ENCODE assay signal across 8 cellular contexts in the genomic region with DNA sequence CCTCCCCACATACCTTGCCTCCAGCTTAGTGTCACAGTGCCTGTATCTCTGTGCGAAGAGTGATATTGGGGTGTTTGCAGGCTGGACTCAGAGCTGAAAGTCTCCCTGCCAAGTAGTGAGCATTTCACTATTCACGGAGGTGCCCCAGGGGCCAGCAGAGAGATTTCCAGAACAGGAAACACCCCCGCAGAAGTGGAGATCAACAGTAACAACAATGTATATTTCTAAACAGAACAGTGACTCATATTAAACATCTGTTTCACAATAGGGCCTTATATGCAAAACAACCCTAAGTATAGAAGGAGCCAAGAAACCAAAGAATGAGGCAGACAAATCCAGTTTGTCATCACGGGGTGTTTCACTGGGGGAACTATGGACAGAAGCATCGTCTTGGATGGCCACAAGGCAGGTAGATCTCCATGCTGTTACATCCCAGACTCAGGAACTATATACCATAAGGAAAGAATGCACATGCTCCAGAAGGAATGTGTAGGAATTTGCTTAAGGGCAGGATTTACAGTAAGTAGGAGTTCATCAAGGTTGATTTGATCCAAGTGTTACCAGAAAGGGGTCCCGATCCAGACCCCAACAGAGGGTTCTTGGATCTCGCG. TPM values are rescaled to one million over a fixed set of nuclear protein-coding genes. Genes with fewer than 3 reads are reported as not detected.
DNase-seq lines count a peak whose midpoint lies in the region; ATAC-seq, FAIRE-seq and TF ChIP-seq lines count a peak whose summit lies in the region.

No MANE protein-coding gene starts in this region.

- no peaks in the 10 kb centered on the region for H3K36me3 Mint-ChIP-seq in activated CD8-positive, alpha-beta memory T cell treated with anti-CD3 and anti-CD28 coated beads, Interleukin-2, amount 10 ng/mL, durations not matched to agents 7 days and 5 days
- H3K36me3 Mint-ChIP-seq in stimulated activated naive B cell treated with anti-CD40 and anti-IgM and Interleukin-4, amounts not matched to agents 10 μg/mL and 1 μg/mL and 100 μg/mL, for 72 hours, result no peaks in the 10 kb centered on the region

- CTCF ChIA-PET in activated CD8-positive, alpha-beta memory T cell treated with anti-CD3 and anti-CD28 coated beads, Interleukin-2, amount 10 ng/mL, durations not matched to agents 7 days and 5 days (lab: Charles Lee), result no interaction called here

- H3K4me3 ChIP-seq in keratinocyte (ENCODE audit: control insufficient read depth in 2 of 3, extremely low read depth in 1 of 3, insufficient read depth in 2 of 3, low read depth in 1 of 3, low read length in 3 of 3) (no peak overlapping the region), ascending aorta (no peak overlapping the region)

- no peaks in the 10 kb centered on the region for H3K9me1 ChIP-seq in keratinocyte (ENCODE audit: control insufficient read depth, extremely low read depth, insufficient read depth, low read length)

- dilution Hi-C loops in keratinocyte (cut with MboI; ENCODE audit: extremely low pct_ligation_motif_present, low sequenced_read_pairs), result no loop called here

- H3K9ac ChIP-seq in keratinocyte (ENCODE audit: control insufficient read depth, extremely low read depth, insufficient read depth, low read length), result peak overlapping the region; percentile 30

- H3K4me1 Mint-ChIP-seq in activated CD8-positive, alpha-beta memory T cell treated with anti-CD3 and anti-CD28 coated beads, Interleukin-2, amount 10 ng/mL, durations not matched to agents 7 days and 5 days, result peaks cover 10% of the 10 kb centered on the region
- peaks cover 7 to 9% of the 10 kb centered on the region in 2 donors for H3K4me1 Mint-ChIP-seq in stimulated activated naive B cell treated with anti-CD40 and anti-IgM and Interleukin-4, amounts not matched to agents 10 μg/mL and 1 μg/mL and 100 μg/mL, for 72 hours

- peak; percentile 87 for DNase-seq in COLO829 (ENCODE audit: low spot score)
- peak; percentile 56 for DNase-seq in activated CD8-positive, alpha-beta memory T cell treated with anti-CD3 and anti-CD28 coated beads, Interleukin-2, amount 10 ng/mL, durations not matched to agents 7 days and 5 days
- peak; percentile 46 for DNase-seq in keratinocyte (ENCODE audit: low read depth, low spot score)
- no peak for DNase-seq in stimulated activated naive B cell treated with anti-CD40 and anti-IgM and Interleukin-4, amounts not matched to agents 10 μg/mL and 1 μg/mL and 100 μg/mL, for 72 hours
- no peak for DNase-seq in ascending aorta (ENCODE audit: low spot score in 2 of 2)
- DNase-seq in NCI-H1930 (lab: John Stamatoyannopoulos, UW), result no peak

- ATAC-seq in GM19463 (IDR thresholded peaks at IDR 0.05; ENCODE audit: unreplicated experiment) (peak; percentile 70), HG03558 (IDR thresholded peaks at IDR 0.05; ENCODE audit: extremely low read depth, unreplicated experiment) (peak; percentile 77)
- peak; percentile 77 for ATAC-seq in activated CD8-positive, alpha-beta memory T cell treated with anti-CD3 and anti-CD28 coated beads, Interleukin-2, amount 10 ng/mL, durations not matched to agents 7 days and 5 days
- peak; percentile 81 to 91 for ATAC-seq in stimulated activated naive B cell treated with anti-CD40 and anti-IgM and Interleukin-4, amounts not matched to agents 10 μg/mL and 1 μg/mL and 100 μg/mL, for 72 hours (replicated peaks)

- H2AFZ ChIP-seq in keratinocyte (ENCODE audit: control insufficient read depth, low read length), result peak overlapping the region; percentile 23

- H3K4me3 Mint-ChIP-seq in activated CD8-positive, alpha-beta memory T cell treated with anti-CD3 and anti-CD28 coated beads, Interleukin-2, amount 10 ng/mL, durations not matched to agents 7 days and 5 days, result no peak overlapping the region
- no peak overlapping the region for H3K4me3 Mint-ChIP-seq in stimulated activated naive B cell treated with anti-CD40 and anti-IgM and Interleukin-4, amounts not matched to agents 10 μg/mL and 1 μg/mL and 100 μg/mL, for 72 hours

- intact Hi-C loops in ascending aorta (cut with DNase I), result no loop called here

- H3K27ac Mint-ChIP-seq in activated CD8-positive, alpha-beta memory T cell treated with anti-CD3 and anti-CD28 coated beads, Interleukin-2, amount 10 ng/mL, durations not matched to agents 7 days and 5 days, result no peak overlapping the region
- H3K27ac Mint-ChIP-seq in stimulated activated naive B cell treated with anti-CD40 and anti-IgM and Interleukin-4, amounts not matched to agents 10 μg/mL and 1 μg/mL and 100 μg/mL, for 72 hours, result no peak overlapping the region

- H3K4me2 ChIP-seq in keratinocyte (ENCODE audit: control insufficient read depth, extremely low read depth, insufficient read depth, low read depth, low read length), result peak overlapping the region; percentile 52

- H4K20me1 ChIP-seq in keratinocyte (ENCODE audit: control insufficient read depth, extremely low read depth, insufficient read depth, low read length), result no peaks in the 10 kb centered on the region

- H3K27me3 Mint-ChIP-seq in activated CD8-positive, alpha-beta memory T cell treated with anti-CD3 and anti-CD28 coated beads, Interleukin-2, amount 10 ng/mL, durations not matched to agents 7 days and 5 days, result no peaks in the 10 kb centered on the region
- peaks cover 8 to 12% of the 10 kb centered on the region in 2 donors for H3K27me3 Mint-ChIP-seq in stimulated activated naive B cell treated with anti-CD40 and anti-IgM and Interleukin-4, amounts not matched to agents 10 μg/mL and 1 μg/mL and 100 μg/mL, for 72 hours

- H3K27ac ChIP-seq in keratinocyte (ENCODE audit: control insufficient read depth, insufficient read depth, low read length) (peak overlapping the region; percentile 44), ascending aorta (no peak overlapping the region)

- H3K9me3 Mint-ChIP-seq in activated CD8-positive, alpha-beta memory T cell treated with anti-CD3 and anti-CD28 coated beads, Interleukin-2, amount 10 ng/mL, durations not matched to agents 7 days and 5 days (ENCODE audit: low read depth), result no peaks in the 10 kb centered on the region
- no peaks in the 10 kb centered on the region for H3K9me3 Mint-ChIP-seq in stimulated activated naive B cell treated with anti-CD40 and anti-IgM and Interleukin-4, amounts not matched to agents 10 μg/mL and 1 μg/mL and 100 μg/mL, for 72 hours

- H3K36me3 ChIP-seq in keratinocyte (ENCODE audit: control insufficient read depth in 2 of 2, extremely low read depth in 1 of 2, insufficient read depth in 2 of 2, low read length in 2 of 2) (no peaks in the 10 kb centered on the region), ascending aorta (no peaks in the 10 kb centered on the region)

- no peaks in the 10 kb centered on the region for H3K79me2 ChIP-seq in keratinocyte (ENCODE audit: control insufficient read depth, insufficient read depth, low read length)

- H3K27me3 ChIP-seq in keratinocyte (ENCODE audit: control insufficient read depth, extremely low read depth, insufficient read depth, low read length), result no peaks in the 10 kb centered on the region
- no peaks in the 10 kb centered on the region for H3K27me3 ChIP-seq in ascending aorta

- no peak for TF ChIP-seq CTCF in keratinocyte (optimal IDR thresholded peaks at IDR 0.05 in 1 of 3, IDR thresholded peaks at IDR 0.05 in 1 of 3, conservative IDR thresholded peaks at IDR 0.05 in 1 of 3; ENCODE audit: extremely low read depth in 1 of 3, insufficient read depth in 2 of 3, low read length in 3 of 3)
- no peak for TF ChIP-seq CTCF in ascending aorta (IDR thresholded peaks at IDR 0.05)

- H3K9me3 ChIP-seq in keratinocyte (ENCODE audit: control insufficient read depth, low read depth, low read length) (no peaks in the 10 kb centered on the region), ascending aorta (no peaks in the 10 kb centered on the region)

- peak; percentile 59 for FAIRE-seq in keratinocyte (lab: Jason Lieb, UNC)

- H3K4me1 ChIP-seq in keratinocyte (ENCODE audit: control insufficient read depth, extremely low read depth, insufficient read depth, low read length) (peaks cover 12% of the 10 kb centered on the region), ascending aorta (no peaks in the 10 kb centered on the region)

RNA-seq across cellular contexts. Expression of gene CCL24, which starts 29.3 kb away (rescaled TPM):
- total RNA-seq in activated CD8-positive, alpha-beta memory T cell treated with anti-CD3 and anti-CD28 coated beads, Interleukin-2, amount 10 ng/mL, durations not matched to agents 7 days and 5 days, result not detected
- not detected in 3 replicates for polyA plus RNA-seq in keratinocyte
- not detected for polyA plus RNA-seq in keratinocyte (2011; ENCODE audit: low read depth)
- polyA plus RNA-seq in keratinocyte (2011; cell fraction: cytosol; rRNA removed), result not detected in 2 replicates
- polyA plus RNA-seq in keratinocyte (2011; cell fraction: nucleus; rRNA removed), result not detected in 2 replicates
- not detected in 2 replicates for polyA plus RNA-seq in keratinocyte (2012; ENCODE audit: low replicate concordance)
- polyA minus RNA-seq in keratinocyte, result not detected in 3 replicates
- polyA minus RNA-seq in keratinocyte (2011; cell fraction: cytosol; rRNA and poly(A)+ RNA removed), result not detected
- not detected in 2 replicates for polyA minus RNA-seq in keratinocyte (2011; cell fraction: nucleus; rRNA and poly(A)+ RNA removed)
- total RNA-seq in ascending aorta, result not detected

RNA-seq across cellular contexts. Expression of gene RHBDD2, which starts 35.9 kb away (rescaled TPM):
- total RNA-seq in activated CD8-positive, alpha-beta memory T cell treated with anti-CD3 and anti-CD28 coated beads, Interleukin-2, amount 10 ng/mL, durations not matched to agents 7 days and 5 days, result 10 to 100 TPM; 25.4 to 48.0 TPM
- polyA plus RNA-seq in keratinocyte, result 24.1 to 35.4 TPM (median 26.3 TPM) in 3 replicates
- 10.6 TPM for polyA plus RNA-seq in keratinocyte (2011; ENCODE audit: low read depth)
- 32.2 and 47.8 TPM in 2 replicates for polyA plus RNA-seq in keratinocyte (2011; cell fraction: cytosol; rRNA removed)
- polyA plus RNA-seq in keratinocyte (2011; cell fraction: nucleus; rRNA removed), result 28.1 and 37.3 TPM in 2 replicates
- polyA plus RNA-seq in keratinocyte (2012; ENCODE audit: low replicate concordance), result 38.2 and 59.4 TPM in 2 replicates
- polyA minus RNA-seq in keratinocyte, result 24.3 to 54.7 TPM (median 34.0 TPM) in 3 replicates
- 38.8 TPM for polyA minus RNA-seq in keratinocyte (2011; cell fraction: cytosol; rRNA and poly(A)+ RNA removed)
- polyA minus RNA-seq in keratinocyte (2011; cell fraction: nucleus; rRNA and poly(A)+ RNA removed), result 12.1 and 18.5 TPM in 2 replicates
- 51.7 TPM for total RNA-seq in ascending aorta

Comparison
In these comparisons a context has a peak if more than half of its experiments do, and no peak if none do; other contexts are left out.
1. DNase-seq: peak in COLO829 (single experiment), activated CD8-positive, alpha-beta memory T cell treated with anti-CD3 and anti-CD28 coated beads, Interleukin-2, amount 10 ng/mL, durations not matched to agents 7 days and 5 days (single experiment) and keratinocyte (single experiment); none in stimulated activated naive B cell treated with anti-CD40 and anti-IgM and Interleukin-4, amounts not matched to agents 10 μg/mL and 1 μg/mL and 100 μg/mL, for 72 hours (single experiment), ascending aorta (0 of 2) and NCI-H1930 (0 of 2).
2. Peak in every context shown above with its lines, with median percentiles within 50 percentile points of each other: ATAC-seq.